1 cellular context compared by ENCODE assay signal in the genomic region with DNA sequence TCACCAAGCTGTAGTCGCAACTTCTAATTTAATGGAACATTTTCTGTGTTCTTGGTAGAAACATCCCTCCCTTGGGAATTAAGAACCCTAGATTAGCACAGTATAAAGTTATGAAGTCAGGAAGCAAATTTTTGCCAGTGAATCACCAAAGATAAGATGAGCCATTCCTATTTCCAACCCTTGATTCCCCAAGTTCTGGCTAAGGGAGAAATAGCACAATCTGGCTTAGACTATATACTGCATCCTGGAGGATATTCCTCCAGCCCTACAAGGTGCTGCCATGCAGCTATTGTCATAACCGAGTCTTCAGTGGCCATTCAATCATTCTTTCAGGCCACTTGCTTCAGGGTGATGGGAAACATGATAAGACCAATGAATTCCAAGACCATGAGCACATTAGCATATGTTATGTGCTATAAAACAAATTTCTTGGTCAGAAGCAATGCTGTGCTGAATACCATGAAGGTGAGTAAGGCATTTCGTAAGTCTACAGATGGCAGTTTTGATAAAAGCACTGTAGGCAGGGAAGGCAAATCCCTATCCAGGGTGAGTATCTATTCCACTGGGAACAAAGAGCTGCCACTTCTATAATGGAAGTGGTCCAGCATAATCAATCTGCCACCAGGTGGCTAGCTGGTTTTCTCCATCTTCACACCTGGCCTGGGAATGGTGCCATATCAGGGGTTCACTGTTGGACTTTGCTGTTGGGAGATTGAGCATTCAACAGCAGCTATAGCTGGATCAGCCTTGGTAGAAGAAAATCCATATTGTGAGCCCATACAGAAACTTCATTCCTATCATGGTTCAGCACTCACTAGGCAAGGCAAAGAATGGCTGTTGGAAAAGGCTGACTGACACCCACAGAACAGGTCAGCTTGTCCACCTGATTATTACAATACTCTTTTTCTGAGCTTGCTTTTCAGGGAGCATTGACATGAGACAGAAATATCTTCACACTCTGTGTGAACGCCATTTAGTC.
A peak's percentile ranks its signal among the peaks of the same experiment; 100 is the strongest.
TF ChIP-seq lines count a peak whose summit lies in the region.

No MANE protein-coding gene starts in this region.

TF ChIP-seq in K562, 482 proteins besides CTCF, POLR2A, EP300 and RAD21 (continued from another document):
- TF ChIP-seq SMARCA4 (IDR thresholded peaks at IDR 0.05) (no peak), PRMT5 (CRISPR knock-in tag; IDR thresholded peaks at IDR 0.05) (no peak), ZNF347 (CRISPR knock-in tag; IDR thresholded peaks at IDR 0.05; ENCODE audit: low read depth) (no peak), XRCC5 (IDR thresholded peaks at IDR 0.05; ENCODE audit: low read depth, low read length) (no peak), NEUROD1 (IDR thresholded peaks at IDR 0.05; ENCODE audit: borderline replicate concordance, low read depth, low read length, partially characterized antibody) (no peak), ZNF57 (CRISPR knock-in tag; IDR thresholded peaks at IDR 0.05) (no peak), TARDBP (IDR thresholded peaks at IDR 0.05) (no peak), ZNF778 (CRISPR knock-in tag; IDR thresholded peaks at IDR 0.05) (no peak), PCBP2 (IDR thresholded peaks at IDR 0.05; ENCODE audit: low read depth, low read length, poor library complexity, severe bottlenecking) (no peak), TRIM24 (IDR thresholded peaks at IDR 0.05) (peak; percentile 64 to 71), NR4A1 (CRISPR knock-in tag; IDR thresholded peaks at IDR 0.05) (no peak), NR4A1 (tag; IDR thresholded peaks at IDR 0.05) (no peak), THRAP3 (IDR thresholded peaks at IDR 0.05; ENCODE audit: borderline replicate concordance) (no peak), ZKSCAN1 (IDR thresholded peaks at IDR 0.05; ENCODE audit: low read depth, low read length) (no peak), NCOA2 (IDR thresholded peaks at IDR 0.05; ENCODE audit: partially characterized antibody in 2 of 2) (no peak), PHF20 (IDR thresholded peaks at IDR 0.05; ENCODE audit: partially characterized antibody) (no peak), CBFA2T3 (IDR thresholded peaks at IDR 0.05) (peak; percentile 16; the same call in 1 of the 2 replicates), GATAD2A (IDR thresholded peaks at IDR 0.05) (no peak), L3MBTL2 (IDR thresholded peaks at IDR 0.05) (no peak), ZNF76 (CRISPR knock-in tag; IDR thresholded peaks at IDR 0.05; ENCODE audit: borderline replicate concordance) (no peak), ARID1B (IDR thresholded peaks at IDR 0.05) (0 out of 2 replicates have a peak, but pooled peaks have one; percentile 17), MTA2 (IDR thresholded peaks at IDR 0.05; ENCODE audit: low read depth) (no peak), XRCC4 (IDR thresholded peaks at IDR 0.05; ENCODE audit: extremely low read depth, insufficient read depth, insufficient read length) (no peak), TCF3 (CRISPR knock-in tag; IDR thresholded peaks at IDR 0.05) (0 out of 2 replicates have a peak, but pooled peaks have one; percentile 5), TOE1 (IDR thresholded peaks at IDR 0.05; ENCODE audit: borderline replicate concordance) (no peak), TOE1 (CRISPR knock-in tag; IDR thresholded peaks at IDR 0.05; ENCODE audit: borderline replicate concordance, low read depth) (no peak), TRIM28 (IDR thresholded peaks at IDR 0.05) (no peak), HNRNPH1 (optimal IDR thresholded peaks at IDR 0.05; ENCODE audit: low read depth, low read length) (no peak), ZNF699 (CRISPR knock-in tag; IDR thresholded peaks at IDR 0.05; ENCODE audit: insufficient replicate concordance) (no peak), FOSL1 (tag; conservative IDR thresholded peaks at IDR 0.05) (peak; percentile 78), JUND (IDR thresholded peaks at IDR 0.05; ENCODE audit: borderline replicate concordance, low read depth, low read length) (no peak), JUND (tag; IDR thresholded peaks at IDR 0.05; ENCODE audit: borderline replicate concordance, low read depth, low read length) (peak; percentile 36; the same call in 2 of the 3 replicates), POLR2G (IDR thresholded peaks at IDR 0.05; ENCODE audit: low read depth, low read length) (no peak), DPF2 (IDR thresholded peaks at IDR 0.05) (no peak), LCOR (CRISPR knock-in tag; IDR thresholded peaks at IDR 0.05) (no peak), CEBPB (tag; IDR thresholded peaks at IDR 0.05) (peak; percentile 72)
- TF ChIP-seq, protein P1, sequence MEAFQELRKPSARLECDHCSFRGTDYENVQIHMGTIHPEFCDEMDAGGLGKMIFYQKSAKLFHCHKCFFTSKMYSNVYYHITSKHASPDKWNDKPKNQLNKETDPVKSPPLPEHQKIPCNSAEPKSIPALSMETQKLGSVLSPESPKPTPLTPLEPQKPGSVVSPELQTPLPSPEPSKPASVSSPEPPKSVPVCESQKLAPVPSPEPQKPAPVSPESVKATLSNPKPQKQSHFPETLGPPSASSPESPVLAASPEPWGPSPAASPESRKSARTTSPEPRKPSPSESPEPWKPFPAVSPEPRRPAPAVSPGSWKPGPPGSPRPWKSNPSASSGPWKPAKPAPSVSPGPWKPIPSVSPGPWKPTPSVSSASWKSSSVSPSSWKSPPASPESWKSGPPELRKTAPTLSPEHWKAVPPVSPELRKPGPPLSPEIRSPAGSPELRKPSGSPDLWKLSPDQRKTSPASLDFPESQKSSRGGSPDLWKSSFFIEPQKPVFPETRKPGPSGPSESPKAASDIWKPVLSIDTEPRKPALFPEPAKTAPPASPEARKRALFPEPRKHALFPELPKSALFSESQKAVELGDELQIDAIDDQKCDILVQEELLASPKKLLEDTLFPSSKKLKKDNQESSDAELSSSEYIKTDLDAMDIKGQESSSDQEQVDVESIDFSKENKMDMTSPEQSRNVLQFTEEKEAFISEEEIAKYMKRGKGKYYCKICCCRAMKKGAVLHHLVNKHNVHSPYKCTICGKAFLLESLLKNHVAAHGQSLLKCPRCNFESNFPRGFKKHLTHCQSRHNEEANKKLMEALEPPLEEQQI (IDR thresholded peaks at IDR 0.05) = no peak
- TF ChIP-seq, protein P2, sequence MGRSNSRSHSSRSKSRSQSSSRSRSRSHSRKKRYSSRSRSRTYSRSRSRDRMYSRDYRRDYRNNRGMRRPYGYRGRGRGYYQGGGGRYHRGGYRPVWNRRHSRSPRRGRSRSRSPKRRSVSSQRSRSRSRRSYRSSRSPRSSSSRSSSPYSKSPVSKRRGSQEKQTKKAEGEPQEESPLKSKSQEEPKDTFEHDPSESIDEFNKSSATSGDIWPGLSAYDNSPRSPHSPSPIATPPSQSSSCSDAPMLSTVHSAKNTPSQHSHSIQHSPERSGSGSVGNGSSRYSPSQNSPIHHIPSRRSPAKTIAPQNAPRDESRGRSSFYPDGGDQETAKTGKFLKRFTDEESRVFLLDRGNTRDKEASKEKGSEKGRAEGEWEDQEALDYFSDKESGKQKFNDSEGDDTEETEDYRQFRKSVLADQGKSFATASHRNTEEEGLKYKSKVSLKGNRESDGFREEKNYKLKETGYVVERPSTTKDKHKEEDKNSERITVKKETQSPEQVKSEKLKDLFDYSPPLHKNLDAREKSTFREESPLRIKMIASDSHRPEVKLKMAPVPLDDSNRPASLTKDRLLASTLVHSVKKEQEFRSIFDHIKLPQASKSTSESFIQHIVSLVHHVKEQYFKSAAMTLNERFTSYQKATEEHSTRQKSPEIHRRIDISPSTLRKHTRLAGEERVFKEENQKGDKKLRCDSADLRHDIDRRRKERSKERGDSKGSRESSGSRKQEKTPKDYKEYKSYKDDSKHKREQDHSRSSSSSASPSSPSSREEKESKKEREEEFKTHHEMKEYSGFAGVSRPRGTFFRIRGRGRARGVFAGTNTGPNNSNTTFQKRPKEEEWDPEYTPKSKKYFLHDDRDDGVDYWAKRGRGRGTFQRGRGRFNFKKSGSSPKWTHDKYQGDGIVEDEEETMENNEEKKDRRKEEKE (IDR thresholded peaks at IDR 0.05; ENCODE audit: borderline replicate concordance in 1 of 2, control insufficient read depth in 1 of 2, low read depth in 2 of 2, low read length in 1 of 2) = no peak
- TF ChIP-seq, protein P3, sequence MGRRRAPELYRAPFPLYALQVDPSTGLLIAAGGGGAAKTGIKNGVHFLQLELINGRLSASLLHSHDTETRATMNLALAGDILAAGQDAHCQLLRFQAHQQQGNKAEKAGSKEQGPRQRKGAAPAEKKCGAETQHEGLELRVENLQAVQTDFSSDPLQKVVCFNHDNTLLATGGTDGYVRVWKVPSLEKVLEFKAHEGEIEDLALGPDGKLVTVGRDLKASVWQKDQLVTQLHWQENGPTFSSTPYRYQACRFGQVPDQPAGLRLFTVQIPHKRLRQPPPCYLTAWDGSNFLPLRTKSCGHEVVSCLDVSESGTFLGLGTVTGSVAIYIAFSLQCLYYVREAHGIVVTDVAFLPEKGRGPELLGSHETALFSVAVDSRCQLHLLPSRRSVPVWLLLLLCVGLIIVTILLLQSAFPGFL (CRISPR knock-in tag; IDR thresholded peaks at IDR 0.05) = no peak
- TF ChIP-seq, protein P4, sequence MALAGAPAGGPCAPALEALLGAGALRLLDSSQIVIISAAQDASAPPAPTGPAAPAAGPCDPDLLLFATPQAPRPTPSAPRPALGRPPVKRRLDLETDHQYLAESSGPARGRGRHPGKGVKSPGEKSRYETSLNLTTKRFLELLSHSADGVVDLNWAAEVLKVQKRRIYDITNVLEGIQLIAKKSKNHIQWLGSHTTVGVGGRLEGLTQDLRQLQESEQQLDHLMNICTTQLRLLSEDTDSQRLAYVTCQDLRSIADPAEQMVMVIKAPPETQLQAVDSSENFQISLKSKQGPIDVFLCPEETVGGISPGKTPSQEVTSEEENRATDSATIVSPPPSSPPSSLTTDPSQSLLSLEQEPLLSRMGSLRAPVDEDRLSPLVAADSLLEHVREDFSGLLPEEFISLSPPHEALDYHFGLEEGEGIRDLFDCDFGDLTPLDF (CRISPR knock-in tag; IDR thresholded peaks at IDR 0.05) = no peak
- TF ChIP-seq, protein P5, sequence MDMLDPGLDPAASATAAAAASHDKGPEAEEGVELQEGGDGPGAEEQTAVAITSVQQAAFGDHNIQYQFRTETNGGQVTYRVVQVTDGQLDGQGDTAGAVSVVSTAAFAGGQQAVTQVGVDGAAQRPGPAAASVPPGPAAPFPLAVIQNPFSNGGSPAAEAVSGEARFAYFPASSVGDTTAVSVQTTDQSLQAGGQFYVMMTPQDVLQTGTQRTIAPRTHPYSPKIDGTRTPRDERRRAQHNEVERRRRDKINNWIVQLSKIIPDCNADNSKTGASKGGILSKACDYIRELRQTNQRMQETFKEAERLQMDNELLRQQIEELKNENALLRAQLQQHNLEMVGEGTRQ (CRISPR knock-in tag; IDR thresholded peaks at IDR 0.05) = no peak
- TF ChIP-seq, protein P6, sequence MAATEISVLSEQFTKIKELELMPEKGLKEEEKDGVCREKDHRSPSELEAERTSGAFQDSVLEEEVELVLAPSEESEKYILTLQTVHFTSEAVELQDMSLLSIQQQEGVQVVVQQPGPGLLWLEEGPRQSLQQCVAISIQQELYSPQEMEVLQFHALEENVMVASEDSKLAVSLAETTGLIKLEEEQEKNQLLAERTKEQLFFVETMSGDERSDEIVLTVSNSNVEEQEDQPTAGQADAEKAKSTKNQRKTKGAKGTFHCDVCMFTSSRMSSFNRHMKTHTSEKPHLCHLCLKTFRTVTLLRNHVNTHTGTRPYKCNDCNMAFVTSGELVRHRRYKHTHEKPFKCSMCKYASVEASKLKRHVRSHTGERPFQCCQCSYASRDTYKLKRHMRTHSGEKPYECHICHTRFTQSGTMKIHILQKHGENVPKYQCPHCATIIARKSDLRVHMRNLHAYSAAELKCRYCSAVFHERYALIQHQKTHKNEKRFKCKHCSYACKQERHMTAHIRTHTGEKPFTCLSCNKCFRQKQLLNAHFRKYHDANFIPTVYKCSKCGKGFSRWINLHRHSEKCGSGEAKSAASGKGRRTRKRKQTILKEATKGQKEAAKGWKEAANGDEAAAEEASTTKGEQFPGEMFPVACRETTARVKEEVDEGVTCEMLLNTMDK (IDR thresholded peaks at IDR 0.05; ENCODE audit: borderline replicate concordance, insufficient read depth, low read depth, low read length, poor library complexity, severe bottlenecking) = no peak
- TF ChIP-seq, protein P7, sequence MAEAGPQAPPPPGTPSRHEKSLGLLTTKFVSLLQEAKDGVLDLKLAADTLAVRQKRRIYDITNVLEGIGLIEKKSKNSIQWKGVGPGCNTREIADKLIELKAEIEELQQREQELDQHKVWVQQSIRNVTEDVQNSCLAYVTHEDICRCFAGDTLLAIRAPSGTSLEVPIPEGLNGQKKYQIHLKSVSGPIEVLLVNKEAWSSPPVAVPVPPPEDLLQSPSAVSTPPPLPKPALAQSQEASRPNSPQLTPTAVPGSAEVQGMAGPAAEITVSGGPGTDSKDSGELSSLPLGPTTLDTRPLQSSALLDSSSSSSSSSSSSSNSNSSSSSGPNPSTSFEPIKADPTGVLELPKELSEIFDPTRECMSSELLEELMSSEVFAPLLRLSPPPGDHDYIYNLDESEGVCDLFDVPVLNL (CRISPR knock-in tag; IDR thresholded peaks at IDR 0.05; ENCODE audit: low read depth) = no peak
- TF ChIP-seq, protein P8, sequence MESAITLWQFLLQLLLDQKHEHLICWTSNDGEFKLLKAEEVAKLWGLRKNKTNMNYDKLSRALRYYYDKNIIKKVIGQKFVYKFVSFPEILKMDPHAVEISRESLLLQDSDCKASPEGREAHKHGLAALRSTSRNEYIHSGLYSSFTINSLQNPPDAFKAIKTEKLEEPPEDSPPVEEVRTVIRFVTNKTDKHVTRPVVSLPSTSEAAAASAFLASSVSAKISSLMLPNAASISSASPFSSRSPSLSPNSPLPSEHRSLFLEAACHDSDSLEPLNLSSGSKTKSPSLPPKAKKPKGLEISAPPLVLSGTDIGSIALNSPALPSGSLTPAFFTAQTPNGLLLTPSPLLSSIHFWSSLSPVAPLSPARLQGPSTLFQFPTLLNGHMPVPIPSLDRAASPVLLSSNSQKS (CRISPR knock-in tag; IDR thresholded peaks at IDR 0.05) = no peak
- TF ChIP-seq, protein P9, sequence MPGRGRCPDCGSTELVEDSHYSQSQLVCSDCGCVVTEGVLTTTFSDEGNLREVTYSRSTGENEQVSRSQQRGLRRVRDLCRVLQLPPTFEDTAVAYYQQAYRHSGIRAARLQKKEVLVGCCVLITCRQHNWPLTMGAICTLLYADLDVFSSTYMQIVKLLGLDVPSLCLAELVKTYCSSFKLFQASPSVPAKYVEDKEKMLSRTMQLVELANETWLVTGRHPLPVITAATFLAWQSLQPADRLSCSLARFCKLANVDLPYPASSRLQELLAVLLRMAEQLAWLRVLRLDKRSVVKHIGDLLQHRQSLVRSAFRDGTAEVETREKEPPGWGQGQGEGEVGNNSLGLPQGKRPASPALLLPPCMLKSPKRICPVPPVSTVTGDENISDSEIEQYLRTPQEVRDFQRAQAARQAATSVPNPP (IDR thresholded peaks at IDR 0.05; ENCODE audit: borderline replicate concordance, insufficient read depth, insufficient read length) = no peak
TF ChIP-seq in K562: peak in this region for 7.
